9 cellular contexts compared by ENCODE assay signal in genomic region chr1:233957691-233958090, GRCh38. TPM values are rescaled to one million over a fixed set of nuclear protein-coding genes. Genes with fewer than 3 reads are reported as not detected.
"Had no signal": no experiment of that assay in that cellular context is flagged by ENCODE, and none has a peak within 500 bp of the region (broad histone marks: within the 10 kb centered on the region; RNA-seq: fewer than 3 reads in every experiment).

No MANE protein-coding gene starts in this region.

- H3K4me3 ChIP-seq: GM12878 had no signal

- FAIRE-seq: G401.6, GM12878, GM12891, GM12892, GM18507, GM19239 had no signal

- ATAC-seq: GM12878 had no signal

- DNase-seq: GDM1, GF-D8 had no signal

RNA-seq across cellular contexts. Expression of gene SLC35F3, which starts 53.2 kb away (rescaled TPM):
- total RNA-seq: G401 had no signal
